In genomic region chr2:83665894-83666293, GRCh38 we compare ENCODE assay signal across 18 cellular contexts.
DNase-seq lines count a peak whose midpoint lies in the region; ATAC-seq, FAIRE-seq and TF ChIP-seq lines count a peak whose summit lies in the region.
"Had no signal": no experiment of that assay in that cellular context is flagged by ENCODE, and none has a peak within 500 bp of the region (broad histone marks: within the 10 kb centered on the region; RNA-seq: fewer than 3 reads in every experiment).

No MANE protein-coding gene starts in this region.

- no peaks in the 10 kb centered on the region for H3K27me3 Mint-ChIP-seq in activated CD8-positive, alpha-beta memory T cell treated with anti-CD3 and anti-CD28 coated beads, Interleukin-2, amount 10 ng/mL, durations not matched to agents 7 days and 5 days
- H3K27me3 Mint-ChIP-seq: stimulated activated naive CD8-positive, alpha-beta T cell treated with anti-CD3 and anti-CD28 coated beads, Interleukin-15, amount 100 ng/mL, for 72 hours had no signal

- H3K36me3 Mint-ChIP-seq in activated CD8-positive, alpha-beta memory T cell treated with anti-CD3 and anti-CD28 coated beads, Interleukin-2, amount 10 ng/mL, durations not matched to agents 7 days and 5 days = no peaks in the 10 kb centered on the region

- no peaks in the 10 kb centered on the region for H3K4me1 Mint-ChIP-seq in activated CD8-positive, alpha-beta memory T cell treated with anti-CD3 and anti-CD28 coated beads, Interleukin-2, amount 10 ng/mL, durations not matched to agents 7 days and 5 days
- H3K4me1 Mint-ChIP-seq: H9; stimulated activated naive CD8-positive, alpha-beta T cell treated with anti-CD3 and anti-CD28 coated beads, Interleukin-15, amount 100 ng/mL, for 72 hours had no signal

- ATAC-seq in GM18870 (IDR thresholded peaks at IDR 0.05; ENCODE audit: unreplicated experiment) = no peak
- no peak for ATAC-seq in activated CD8-positive, alpha-beta memory T cell treated with anti-CD3 and anti-CD28 coated beads, Interleukin-2, amount 10 ng/mL, durations not matched to agents 7 days and 5 days
- no peak for ATAC-seq in GM21526 (IDR thresholded peaks at IDR 0.05; ENCODE audit: low FRiP score, unreplicated experiment)
- ATAC-seq: stimulated activated naive CD8-positive, alpha-beta T cell treated with anti-CD3 and anti-CD28 coated beads, Interleukin-15, amount 100 ng/mL, for 72 hours had no signal

- no peak for FAIRE-seq in HTR-8/SVneo (lab: Jason Lieb, UNC)

- no peak overlapping the region for H3K27ac Mint-ChIP-seq in activated CD8-positive, alpha-beta memory T cell treated with anti-CD3 and anti-CD28 coated beads, Interleukin-2, amount 10 ng/mL, durations not matched to agents 7 days and 5 days
- H3K27ac Mint-ChIP-seq: H9; stimulated activated naive CD8-positive, alpha-beta T cell treated with anti-CD3 and anti-CD28 coated beads, Interleukin-15, amount 100 ng/mL, for 72 hours had no signal

- H3K4me3 ChIP-seq in fibroblast of villous mesenchyme (ENCODE audit: low read depth, low read length) = no peak overlapping the region
- H3K4me3 ChIP-seq: left ventricle myocardium inferior, uterus had no signal

- CTCF ChIA-PET in activated CD8-positive, alpha-beta memory T cell treated with anti-CD3 and anti-CD28 coated beads, Interleukin-2, amount 10 ng/mL, durations not matched to agents 7 days and 5 days (lab: Charles Lee) = no interaction called here

- peaks cover 4% of the 10 kb centered on the region for H3K9me3 Mint-ChIP-seq in activated CD8-positive, alpha-beta memory T cell treated with anti-CD3 and anti-CD28 coated beads, Interleukin-2, amount 10 ng/mL, durations not matched to agents 7 days and 5 days (ENCODE audit: low read depth)
- H3K9me3 Mint-ChIP-seq: H9; stimulated activated naive CD8-positive, alpha-beta T cell treated with anti-CD3 and anti-CD28 coated beads, Interleukin-15, amount 100 ng/mL, for 72 hours had no signal

- TF ChIP-seq CTCF in fibroblast of villous mesenchyme (IDR thresholded peaks at IDR 0.05; ENCODE audit: insufficient read depth, low read depth, low read length) = no peak

- peak; percentile 99 for DNase-seq in DMS53 (lab: John Stamatoyannopoulos, UW)
- DNase-seq in HTR-8/SVneo (ENCODE audit: insufficient read length, low spot score) = peak; percentile 25
- DNase-seq in SHP77 treated with DMSO at 0.1 percent for 48 hours (lab: John Stamatoyannopoulos, UW) = peak; percentile 90
- DNase-seq in fibroblast of villous mesenchyme (ENCODE audit: low read depth) = peak; percentile 2
- no peak for DNase-seq in stimulated activated CD4-positive, alpha-beta T cell treated with anti-CD3 and anti-CD28 coated beads, Interleukin-2, amount 100 ng/mL, for 48 hours
- DNase-seq in activated CD8-positive, alpha-beta memory T cell treated with anti-CD3 and anti-CD28 coated beads, Interleukin-2, amount 10 ng/mL, durations not matched to agents 7 days and 5 days = no peak
- DNase-seq: activated CD4-positive, alpha-beta T cell treated with anti-CD3 and anti-CD28 coated beads, Interleukin-2, amount 50 U/mL, for 4 hours; BE2C; DMS 273 treated with DMSO at 0.1 percent for 48 hours; H9; hypothalamus; left ventricle myocardium inferior; NCI-H187; SIG-M5; stimulated activated naive CD8-positive, alpha-beta T cell treated with anti-CD3 and anti-CD28 coated beads, Interleukin-15, amount 100 ng/mL, for 72 hours; uterus had no signal

- H3K4me3 Mint-ChIP-seq in activated CD8-positive, alpha-beta memory T cell treated with anti-CD3 and anti-CD28 coated beads, Interleukin-2, amount 10 ng/mL, durations not matched to agents 7 days and 5 days = no peak overlapping the region
- H3K4me3 Mint-ChIP-seq: H9; stimulated activated naive CD8-positive, alpha-beta T cell treated with anti-CD3 and anti-CD28 coated beads, Interleukin-15, amount 100 ng/mL, for 72 hours had no signal

Comparison
In these comparisons a context has a peak if more than half of its experiments do, and no peak if none do; other contexts are left out.
1. DNase-seq: peak in DMS53 (single experiment), HTR-8/SVneo (single experiment), SHP77 treated with DMSO at 0.1 percent for 48 hours (single experiment) and fibroblast of villous mesenchyme (single experiment); none in stimulated activated CD4-positive, alpha-beta T cell treated with anti-CD3 and anti-CD28 coated beads, Interleukin-2, amount 100 ng/mL, for 48 hours (0 of 2) and activated CD8-positive, alpha-beta memory T cell treated with anti-CD3 and anti-CD28 coated beads, Interleukin-2, amount 10 ng/mL, durations not matched to agents 7 days and 5 days (single experiment).